In the genomic region with DNA sequence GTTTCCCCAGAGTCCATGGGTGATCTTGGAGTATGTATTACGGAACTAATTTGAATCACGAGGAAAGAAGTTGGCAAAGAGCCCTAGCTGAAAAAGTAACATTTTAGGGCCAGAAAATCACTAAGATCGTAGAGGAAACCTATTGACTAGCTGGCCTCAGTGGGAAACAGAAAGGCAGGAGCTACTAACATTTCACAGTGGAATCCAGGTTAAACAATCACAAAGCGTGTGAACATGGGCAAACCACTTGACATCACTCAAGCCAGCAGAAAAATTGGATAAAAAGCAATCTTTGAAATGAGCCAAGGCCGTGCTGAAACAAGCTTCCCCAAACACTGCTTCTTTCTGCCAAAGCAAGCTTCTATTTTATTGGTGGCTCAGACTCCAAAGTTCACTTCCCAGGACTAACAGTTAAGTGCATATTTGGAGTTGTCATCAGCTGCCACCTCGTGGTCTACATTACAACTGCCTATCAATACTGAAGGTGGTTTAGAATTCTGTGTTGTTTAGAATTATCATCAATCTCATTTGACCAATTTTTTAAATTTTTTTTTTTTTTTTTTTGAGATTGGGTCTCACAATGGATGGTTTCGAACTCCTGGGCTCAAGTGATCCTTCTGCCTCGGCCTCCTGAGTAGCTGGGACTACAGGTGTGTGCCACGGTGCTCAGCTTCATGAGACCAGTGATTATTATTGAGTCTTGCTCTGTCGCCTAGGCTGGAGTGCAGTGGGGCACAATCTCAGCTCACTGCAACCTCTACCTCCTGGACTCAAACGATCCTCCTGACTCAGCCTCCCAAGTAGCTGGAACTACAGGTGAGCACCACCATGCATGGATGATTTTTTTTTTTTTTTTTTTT, we compare ENCODE assay signal across 1 cellular context.
A peak's percentile ranks its signal among the peaks of the same experiment; 100 is the strongest.
TF ChIP-seq lines count a peak whose summit lies in the region.

No MANE protein-coding gene starts in this region.

TF ChIP-seq in WTC11, 78 proteins besides CTCF, POLR2A, EP300 and RAD21 (continued from another document):
- peak; percentile 71; the same call in 1 of the 2 replicates for TF ChIP-seq ZNF416 (CRISPR knock-in tag; IDR thresholded peaks at IDR 0.05)
- TF ChIP-seq, protein P1, sequence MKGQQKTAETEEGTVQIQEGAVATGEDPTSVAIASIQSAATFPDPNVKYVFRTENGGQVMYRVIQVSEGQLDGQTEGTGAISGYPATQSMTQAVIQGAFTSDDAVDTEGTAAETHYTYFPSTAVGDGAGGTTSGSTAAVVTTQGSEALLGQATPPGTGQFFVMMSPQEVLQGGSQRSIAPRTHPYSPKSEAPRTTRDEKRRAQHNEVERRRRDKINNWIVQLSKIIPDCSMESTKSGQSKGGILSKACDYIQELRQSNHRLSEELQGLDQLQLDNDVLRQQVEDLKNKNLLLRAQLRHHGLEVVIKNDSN (CRISPR knock-in tag; IDR thresholded peaks at IDR 0.05) = no peak
- TF ChIP-seq, protein P2, sequence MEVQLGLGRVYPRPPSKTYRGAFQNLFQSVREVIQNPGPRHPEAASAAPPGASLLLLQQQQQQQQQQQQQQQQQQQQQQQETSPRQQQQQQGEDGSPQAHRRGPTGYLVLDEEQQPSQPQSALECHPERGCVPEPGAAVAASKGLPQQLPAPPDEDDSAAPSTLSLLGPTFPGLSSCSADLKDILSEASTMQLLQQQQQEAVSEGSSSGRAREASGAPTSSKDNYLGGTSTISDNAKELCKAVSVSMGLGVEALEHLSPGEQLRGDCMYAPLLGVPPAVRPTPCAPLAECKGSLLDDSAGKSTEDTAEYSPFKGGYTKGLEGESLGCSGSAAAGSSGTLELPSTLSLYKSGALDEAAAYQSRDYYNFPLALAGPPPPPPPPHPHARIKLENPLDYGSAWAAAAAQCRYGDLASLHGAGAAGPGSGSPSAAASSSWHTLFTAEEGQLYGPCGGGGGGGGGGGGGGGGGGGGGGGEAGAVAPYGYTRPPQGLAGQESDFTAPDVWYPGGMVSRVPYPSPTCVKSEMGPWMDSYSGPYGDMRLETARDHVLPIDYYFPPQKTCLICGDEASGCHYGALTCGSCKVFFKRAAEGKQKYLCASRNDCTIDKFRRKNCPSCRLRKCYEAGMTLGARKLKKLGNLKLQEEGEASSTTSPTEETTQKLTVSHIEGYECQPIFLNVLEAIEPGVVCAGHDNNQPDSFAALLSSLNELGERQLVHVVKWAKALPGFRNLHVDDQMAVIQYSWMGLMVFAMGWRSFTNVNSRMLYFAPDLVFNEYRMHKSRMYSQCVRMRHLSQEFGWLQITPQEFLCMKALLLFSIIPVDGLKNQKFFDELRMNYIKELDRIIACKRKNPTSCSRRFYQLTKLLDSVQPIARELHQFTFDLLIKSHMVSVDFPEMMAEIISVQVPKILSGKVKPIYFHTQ (CRISPR knock-in tag; IDR thresholded peaks at IDR 0.05) = 0 out of 2 replicates have a peak, but pooled peaks have one; percentile 71
- TF ChIP-seq, protein P3, sequence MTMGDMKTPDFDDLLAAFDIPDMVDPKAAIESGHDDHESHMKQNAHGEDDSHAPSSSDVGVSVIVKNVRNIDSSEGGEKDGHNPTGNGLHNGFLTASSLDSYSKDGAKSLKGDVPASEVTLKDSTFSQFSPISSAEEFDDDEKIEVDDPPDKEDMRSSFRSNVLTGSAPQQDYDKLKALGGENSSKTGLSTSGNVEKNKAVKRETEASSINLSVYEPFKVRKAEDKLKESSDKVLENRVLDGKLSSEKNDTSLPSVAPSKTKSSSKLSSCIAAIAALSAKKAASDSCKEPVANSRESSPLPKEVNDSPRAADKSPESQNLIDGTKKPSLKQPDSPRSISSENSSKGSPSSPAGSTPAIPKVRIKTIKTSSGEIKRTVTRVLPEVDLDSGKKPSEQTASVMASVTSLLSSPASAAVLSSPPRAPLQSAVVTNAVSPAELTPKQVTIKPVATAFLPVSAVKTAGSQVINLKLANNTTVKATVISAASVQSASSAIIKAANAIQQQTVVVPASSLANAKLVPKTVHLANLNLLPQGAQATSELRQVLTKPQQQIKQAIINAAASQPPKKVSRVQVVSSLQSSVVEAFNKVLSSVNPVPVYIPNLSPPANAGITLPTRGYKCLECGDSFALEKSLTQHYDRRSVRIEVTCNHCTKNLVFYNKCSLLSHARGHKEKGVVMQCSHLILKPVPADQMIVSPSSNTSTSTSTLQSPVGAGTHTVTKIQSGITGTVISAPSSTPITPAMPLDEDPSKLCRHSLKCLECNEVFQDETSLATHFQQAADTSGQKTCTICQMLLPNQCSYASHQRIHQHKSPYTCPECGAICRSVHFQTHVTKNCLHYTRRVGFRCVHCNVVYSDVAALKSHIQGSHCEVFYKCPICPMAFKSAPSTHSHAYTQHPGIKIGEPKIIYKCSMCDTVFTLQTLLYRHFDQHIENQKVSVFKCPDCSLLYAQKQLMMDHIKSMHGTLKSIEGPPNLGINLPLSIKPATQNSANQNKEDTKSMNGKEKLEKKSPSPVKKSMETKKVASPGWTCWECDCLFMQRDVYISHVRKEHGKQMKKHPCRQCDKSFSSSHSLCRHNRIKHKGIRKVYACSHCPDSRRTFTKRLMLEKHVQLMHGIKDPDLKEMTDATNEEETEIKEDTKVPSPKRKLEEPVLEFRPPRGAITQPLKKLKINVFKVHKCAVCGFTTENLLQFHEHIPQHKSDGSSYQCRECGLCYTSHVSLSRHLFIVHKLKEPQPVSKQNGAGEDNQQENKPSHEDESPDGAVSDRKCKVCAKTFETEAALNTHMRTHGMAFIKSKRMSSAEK (CRISPR knock-in tag; IDR thresholded peaks at IDR 0.05; ENCODE audit: borderline replicate concordance) = no peak
- no peak for TF ChIP-seq TEAD4 (CRISPR knock-in tag; IDR thresholded peaks at IDR 0.05)
- no peak for TF ChIP-seq OVOL2 (CRISPR knock-in tag; IDR thresholded peaks at IDR 0.05; ENCODE audit: borderline replicate concordance)
- TF ChIP-seq, protein P4, sequence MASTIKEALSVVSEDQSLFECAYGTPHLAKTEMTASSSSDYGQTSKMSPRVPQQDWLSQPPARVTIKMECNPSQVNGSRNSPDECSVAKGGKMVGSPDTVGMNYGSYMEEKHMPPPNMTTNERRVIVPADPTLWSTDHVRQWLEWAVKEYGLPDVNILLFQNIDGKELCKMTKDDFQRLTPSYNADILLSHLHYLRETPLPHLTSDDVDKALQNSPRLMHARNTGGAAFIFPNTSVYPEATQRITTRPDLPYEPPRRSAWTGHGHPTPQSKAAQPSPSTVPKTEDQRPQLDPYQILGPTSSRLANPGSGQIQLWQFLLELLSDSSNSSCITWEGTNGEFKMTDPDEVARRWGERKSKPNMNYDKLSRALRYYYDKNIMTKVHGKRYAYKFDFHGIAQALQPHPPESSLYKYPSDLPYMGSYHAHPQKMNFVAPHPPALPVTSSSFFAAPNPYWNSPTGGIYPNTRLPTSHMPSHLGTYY (CRISPR knock-in tag; IDR thresholded peaks at IDR 0.05) = peak; percentile 68; the same call in 1 of the 2 replicates
- TF ChIP-seq, protein P5, sequence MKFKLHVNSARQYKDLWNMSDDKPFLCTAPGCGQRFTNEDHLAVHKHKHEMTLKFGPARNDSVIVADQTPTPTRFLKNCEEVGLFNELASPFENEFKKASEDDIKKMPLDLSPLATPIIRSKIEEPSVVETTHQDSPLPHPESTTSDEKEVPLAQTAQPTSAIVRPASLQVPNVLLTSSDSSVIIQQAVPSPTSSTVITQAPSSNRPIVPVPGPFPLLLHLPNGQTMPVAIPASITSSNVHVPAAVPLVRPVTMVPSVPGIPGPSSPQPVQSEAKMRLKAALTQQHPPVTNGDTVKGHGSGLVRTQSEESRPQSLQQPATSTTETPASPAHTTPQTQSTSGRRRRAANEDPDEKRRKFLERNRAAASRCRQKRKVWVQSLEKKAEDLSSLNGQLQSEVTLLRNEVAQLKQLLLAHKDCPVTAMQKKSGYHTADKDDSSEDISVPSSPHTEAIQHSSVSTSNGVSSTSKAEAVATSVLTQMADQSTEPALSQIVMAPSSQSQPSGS (CRISPR knock-in tag; IDR thresholded peaks at IDR 0.05; ENCODE audit: borderline replicate concordance, low read depth) = no peak
- peak; percentile 59; the same call in 1 of the 2 replicates for TF ChIP-seq PRRX2 (CRISPR knock-in tag; IDR thresholded peaks at IDR 0.05)
- no peak for TF ChIP-seq NR1H2 (CRISPR knock-in tag; IDR thresholded peaks at IDR 0.05)
- no peak for TF ChIP-seq MYBL2 (CRISPR knock-in tag; IDR thresholded peaks at IDR 0.05)
- TF ChIP-seq RELA (CRISPR knock-in tag; IDR thresholded peaks at IDR 0.05; ENCODE audit: borderline replicate concordance) = no peak
- TF ChIP-seq ZNF317 (CRISPR knock-in tag; IDR thresholded peaks at IDR 0.05; ENCODE audit: borderline replicate concordance, low read depth) = no peak
TF ChIP-seq in WTC11: peak in this region for 5.
